In the genomic region with DNA sequence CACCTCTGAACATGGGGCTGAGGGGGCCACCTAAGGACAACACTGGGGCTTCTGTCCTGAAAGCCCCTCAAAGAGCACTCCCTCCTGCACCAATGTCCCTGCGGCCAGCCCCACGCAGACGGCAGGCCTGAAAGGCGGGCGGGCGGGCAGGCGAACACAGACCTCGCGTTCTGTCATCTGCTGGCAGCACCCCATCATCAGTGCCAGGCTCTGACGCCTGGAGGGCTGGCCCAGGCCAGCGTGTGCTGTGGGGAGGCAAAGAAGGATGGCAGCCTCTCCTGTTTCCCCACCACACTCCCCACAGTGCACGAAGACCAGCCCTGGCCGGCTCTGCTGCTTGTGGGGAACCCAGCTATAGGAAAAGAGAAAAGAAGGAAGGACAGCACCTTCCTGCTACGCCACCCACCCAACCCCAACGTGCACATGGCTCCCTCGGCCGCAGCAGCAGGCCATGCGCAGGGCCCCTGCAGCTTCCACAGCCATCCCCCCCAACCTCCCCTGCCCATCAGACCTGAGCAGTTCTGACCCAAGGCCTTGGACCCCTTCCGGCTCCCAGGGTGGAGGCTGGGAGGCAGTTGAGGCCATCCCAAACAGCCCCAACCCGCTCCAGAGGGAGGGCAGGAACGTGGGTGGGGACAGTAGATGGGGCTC, we compare ENCODE assay signal across 10 cellular contexts. TPM values are rescaled to one million over a fixed set of nuclear protein-coding genes. Genes with fewer than 3 reads are reported as not detected.
DNase-seq lines count a peak whose midpoint lies in the region; ATAC-seq and TF ChIP-seq lines count a peak whose summit lies in the region.
"Had no signal": no experiment of that assay in that cellular context is flagged by ENCODE, and none has a peak within 500 bp of the region (broad histone marks: within the 10 kb centered on the region; RNA-seq: fewer than 3 reads in every experiment).

No MANE protein-coding gene starts in this region.

- no peak overlapping the region for H3K9ac ChIP-seq in smooth muscle cell (ENCODE audit: low read depth)

- H3K4me1 ChIP-seq in smooth muscle cell (ENCODE audit: low read depth): peaks cover 18% of the 10 kb centered on the region

- peaks cover 14% of the 10 kb centered on the region for H3K36me3 Mint-ChIP-seq in activated CD8-positive, alpha-beta memory T cell treated with anti-CD3 and anti-CD28 coated beads, Interleukin-2, amount 10 ng/mL, durations not matched to agents 7 days and 5 days
- H3K36me3 Mint-ChIP-seq in activated CD4-positive, alpha-beta memory T cell treated with anti-CD3 and anti-CD28 coated beads, Interleukin-2, amount 10 ng/mL, durations not matched to agents 7 days and 5 days (ENCODE audit: low read depth): peaks cover 34% of the 10 kb centered on the region

- 92% methylated on average over 16 of the region's 21 CpGs for WGBS in smooth muscle cell (ENCODE audit: low lambda C conversion rate)

- POLR2A ChIA-PET in activated CD4-positive, alpha-beta memory T cell treated with anti-CD3 and anti-CD28 coated beads, Interleukin-2, amount 10 ng/mL, durations not matched to agents 7 days and 5 days (lab: Charles Lee): interaction anchor here (0.9 to 5.0 kb wide), 8 partner anchors 19 to 157 kb away, joined by 3 to 48 read pairs (median 12); partner anchors contain the start of genes ARSA, LMF2, NCAPH2 and SCO2

- H3K9me3 ChIP-seq in smooth muscle cell (replicated peaks; ENCODE audit: low read depth): no peaks in the 10 kb centered on the region
- H3K9me3 ChIP-seq: psoas muscle had no signal

- peaks cover 72% of the 10 kb centered on the region for H3K4me1 Mint-ChIP-seq in activated CD8-positive, alpha-beta memory T cell treated with anti-CD3 and anti-CD28 coated beads, Interleukin-2, amount 10 ng/mL, durations not matched to agents 7 days and 5 days
- H3K4me1 Mint-ChIP-seq in activated CD4-positive, alpha-beta memory T cell treated with anti-CD3 and anti-CD28 coated beads, Interleukin-2, amount 10 ng/mL, durations not matched to agents 7 days and 5 days: peaks cover 72% of the 10 kb centered on the region

- ATAC-seq in activated CD8-positive, alpha-beta memory T cell treated with anti-CD3 and anti-CD28 coated beads, Interleukin-2, amount 10 ng/mL, durations not matched to agents 7 days and 5 days: no peak
- no peak for ATAC-seq in GM21515 (IDR thresholded peaks at IDR 0.05; ENCODE audit: unreplicated experiment)
- ATAC-seq: psoas muscle had no signal

- peak overlapping the region; percentile 88 for H3K27ac Mint-ChIP-seq in activated CD8-positive, alpha-beta memory T cell treated with anti-CD3 and anti-CD28 coated beads, Interleukin-2, amount 10 ng/mL, durations not matched to agents 7 days and 5 days
- peak overlapping the region; percentile 97 for H3K27ac Mint-ChIP-seq in activated CD4-positive, alpha-beta memory T cell treated with anti-CD3 and anti-CD28 coated beads, Interleukin-2, amount 10 ng/mL, durations not matched to agents 7 days and 5 days

- no peak for DNase-seq in activated CD8-positive, alpha-beta memory T cell treated with anti-CD3 and anti-CD28 coated beads, Interleukin-2, amount 10 ng/mL, durations not matched to agents 7 days and 5 days
- no peak for DNase-seq in activated CD8-positive, alpha-beta memory T cell treated with anti-CD3 and anti-CD28 coated beads, Interleukin-2, amount 50 U/mL, for 4 hours
- no peak for DNase-seq in activated CD4-positive, alpha-beta memory T cell treated with anti-CD3 and anti-CD28 coated beads, Interleukin-2, amount 10 ng/mL, durations not matched to agents 7 days and 5 days
- DNase-seq in hypothalamus (lab: John Stamatoyannopoulos, UW) (peak in 34 of 51 donors; percentile 14 to 80 (median 48)), superior temporal gyrus (ENCODE audit: extremely low spot score) (peak; percentile 81), smooth muscle cell (lab: John Stamatoyannopoulos, UW; ENCODE audit: unreplicated experiment) (no peak), activated gamma-delta T cell treated with Interleukin-2 at 50 U/mL for 16 hours (no peak)
- DNase-seq: NCI-H1436, psoas muscle had no signal

- no peak for TF ChIP-seq CTCF in smooth muscle cell (IDR thresholded peaks at IDR 0.05; ENCODE audit: borderline replicate concordance, insufficient read depth, poor library complexity, severe bottlenecking)

- peaks cover 82% of the 10 kb centered on the region for H4K20me1 ChIP-seq in smooth muscle cell (ENCODE audit: low read depth)

- H3K4me3 Mint-ChIP-seq in activated CD8-positive, alpha-beta memory T cell treated with anti-CD3 and anti-CD28 coated beads, Interleukin-2, amount 10 ng/mL, durations not matched to agents 7 days and 5 days: peak overlapping the region; percentile 69
- peak overlapping the region; percentile 68 for H3K4me3 Mint-ChIP-seq in activated CD4-positive, alpha-beta memory T cell treated with anti-CD3 and anti-CD28 coated beads, Interleukin-2, amount 10 ng/mL, durations not matched to agents 7 days and 5 days

- H3K4me3 ChIP-seq in smooth muscle cell: no peak overlapping the region
- H3K4me3 ChIP-seq: psoas muscle had no signal

- H3K79me2 ChIP-seq in smooth muscle cell (ENCODE audit: low read depth): peaks cover 69% of the 10 kb centered on the region

- no peaks in the 10 kb centered on the region for H3K9me3 Mint-ChIP-seq in activated CD8-positive, alpha-beta memory T cell treated with anti-CD3 and anti-CD28 coated beads, Interleukin-2, amount 10 ng/mL, durations not matched to agents 7 days and 5 days (ENCODE audit: low read depth)
- H3K9me3 Mint-ChIP-seq in activated CD4-positive, alpha-beta memory T cell treated with anti-CD3 and anti-CD28 coated beads, Interleukin-2, amount 10 ng/mL, durations not matched to agents 7 days and 5 days: no peaks in the 10 kb centered on the region

- no peaks in the 10 kb centered on the region for H3K27me3 ChIP-seq in smooth muscle cell (ENCODE audit: low read depth)

- H3K4me2 ChIP-seq in smooth muscle cell: no peak overlapping the region

- no peaks in the 10 kb centered on the region for H3F3A ChIP-seq in smooth muscle cell (ENCODE audit: low read depth)

- H3K27ac ChIP-seq in smooth muscle cell (ENCODE audit: low read depth): no peak overlapping the region
- H3K27ac ChIP-seq: psoas muscle had no signal

- H2AFZ ChIP-seq in smooth muscle cell (ENCODE audit: low read depth): no peak overlapping the region

- CTCF ChIA-PET in activated CD8-positive, alpha-beta memory T cell treated with anti-CD3 and anti-CD28 coated beads, Interleukin-2, amount 10 ng/mL, durations not matched to agents 7 days and 5 days (lab: Charles Lee): interaction anchor here (1.1 to 4.0 kb wide), 12 partner anchors 9 to 150 kb away, joined by 3 to 28 read pairs (median 10); partner anchors contain the start of genes ADM2, SCO2 and TYMP
- CTCF ChIA-PET in activated CD4-positive, alpha-beta memory T cell treated with anti-CD3 and anti-CD28 coated beads, Interleukin-2, amount 10 ng/mL, durations not matched to agents 7 days and 5 days (lab: Charles Lee): interaction anchor here (0.6 to 2.7 kb wide), 6 partner anchors 18 to 150 kb away, joined by 3 to 21 read pairs (median 6); partner anchors contain the start of genes LMF2, NCAPH2 and SCO2

- H3K36me3 ChIP-seq in smooth muscle cell (ENCODE audit: low read depth): no peaks in the 10 kb centered on the region

- H3K27me3 Mint-ChIP-seq in activated CD8-positive, alpha-beta memory T cell treated with anti-CD3 and anti-CD28 coated beads, Interleukin-2, amount 10 ng/mL, durations not matched to agents 7 days and 5 days: no peaks in the 10 kb centered on the region
- H3K27me3 Mint-ChIP-seq in activated CD4-positive, alpha-beta memory T cell treated with anti-CD3 and anti-CD28 coated beads, Interleukin-2, amount 10 ng/mL, durations not matched to agents 7 days and 5 days: no peaks in the 10 kb centered on the region

RNA-seq across cellular contexts. Expression of gene SBF1, which starts 3.5 kb away (rescaled TPM):
- total RNA-seq in activated CD8-positive, alpha-beta memory T cell treated with anti-CD3 and anti-CD28 coated beads, Interleukin-2, amount 10 ng/mL, durations not matched to agents 7 days and 5 days: 100 to 1,000 TPM; 192 to 207 TPM
- 100 to 1,000 TPM; 181 to 196 TPM for total RNA-seq in activated CD4-positive, alpha-beta memory T cell treated with anti-CD3 and anti-CD28 coated beads, Interleukin-2, amount 10 ng/mL, durations not matched to agents 7 days and 5 days
- 34.1 and 37.3 TPM in 2 replicates for total RNA-seq in smooth muscle cell
- polyA plus RNA-seq in smooth muscle cell: 53.6 and 70.8 TPM in 2 replicates

RNA-seq across cellular contexts. Expression of gene ADM2, which starts 10.0 kb away (rescaled TPM):
- total RNA-seq in activated CD8-positive, alpha-beta memory T cell treated with anti-CD3 and anti-CD28 coated beads, Interleukin-2, amount 10 ng/mL, durations not matched to agents 7 days and 5 days: 1 to 10 TPM; 4.7 to 5.3 TPM
- 1 to 10 TPM; 7.6 to 8.8 TPM for total RNA-seq in activated CD4-positive, alpha-beta memory T cell treated with anti-CD3 and anti-CD28 coated beads, Interleukin-2, amount 10 ng/mL, durations not matched to agents 7 days and 5 days
- total RNA-seq in smooth muscle cell: 3.0 and 4.1 TPM in 2 replicates
- polyA plus RNA-seq in smooth muscle cell: 15.8 and 16.9 TPM in 2 replicates

RNA-seq across cellular contexts. Expression of gene MIOX, which starts 15.3 kb away (rescaled TPM):
- total RNA-seq in activated CD8-positive, alpha-beta memory T cell treated with anti-CD3 and anti-CD28 coated beads, Interleukin-2, amount 10 ng/mL, durations not matched to agents 7 days and 5 days: under 1 TPM; 0.23 to 0.61 TPM
- total RNA-seq in activated CD4-positive, alpha-beta memory T cell treated with anti-CD3 and anti-CD28 coated beads, Interleukin-2, amount 10 ng/mL, durations not matched to agents 7 days and 5 days: under 1 TPM; 0.48 to 0.60 TPM
- 2.1 TPM in 1 of 2 replicates, not detected in the other for total RNA-seq in smooth muscle cell
- 0.49 and 0.54 TPM in 2 replicates for polyA plus RNA-seq in smooth muscle cell
- total RNA-seq: psoas muscle had no signal
- polyA plus RNA-seq: psoas muscle had no signal

RNA-seq across cellular contexts. Expression of gene LMF2, which starts 36.2 kb away (rescaled TPM):
- 100 to 1,000 TPM in 1 of 2 experiments, 10 to 100 TPM in 1; 98.6 to 138 TPM for total RNA-seq in activated CD8-positive, alpha-beta memory T cell treated with anti-CD3 and anti-CD28 coated beads, Interleukin-2, amount 10 ng/mL, durations not matched to agents 7 days and 5 days
- 100 to 1,000 TPM; 111 to 114 TPM for total RNA-seq in activated CD4-positive, alpha-beta memory T cell treated with anti-CD3 and anti-CD28 coated beads, Interleukin-2, amount 10 ng/mL, durations not matched to agents 7 days and 5 days
- total RNA-seq in smooth muscle cell: 53.5 and 56.3 TPM in 2 replicates
- 117 and 130 TPM in 2 replicates for polyA plus RNA-seq in smooth muscle cell

RNA-seq across cellular contexts. Expression of gene NCAPH2, which starts 36.7 kb away (rescaled TPM):
- 100 to 1,000 TPM; 136 to 181 TPM for total RNA-seq in activated CD8-positive, alpha-beta memory T cell treated with anti-CD3 and anti-CD28 coated beads, Interleukin-2, amount 10 ng/mL, durations not matched to agents 7 days and 5 days
- 100 to 1,000 TPM; 105 to 108 TPM for total RNA-seq in activated CD4-positive, alpha-beta memory T cell treated with anti-CD3 and anti-CD28 coated beads, Interleukin-2, amount 10 ng/mL, durations not matched to agents 7 days and 5 days
- total RNA-seq in smooth muscle cell: 20.7 and 24.1 TPM in 2 replicates
- 42.0 and 45.7 TPM in 2 replicates for polyA plus RNA-seq in smooth muscle cell

Comparison
In these comparisons a context has a peak if more than half of its experiments do, and no peak if none do; other contexts are left out.
1. DNase-seq: peak in hypothalamus (34 of 51) and superior temporal gyrus (single experiment); none in activated CD8-positive, alpha-beta memory T cell treated with anti-CD3 and anti-CD28 coated beads, Interleukin-2, amount 10 ng/mL, durations not matched to agents 7 days and 5 days (single experiment), activated CD8-positive, alpha-beta memory T cell treated with anti-CD3 and anti-CD28 coated beads, Interleukin-2, amount 50 U/mL, for 4 hours (single experiment), activated CD4-positive, alpha-beta memory T cell treated with anti-CD3 and anti-CD28 coated beads, Interleukin-2, amount 10 ng/mL, durations not matched to agents 7 days and 5 days (single experiment), smooth muscle cell (single experiment) and activated gamma-delta T cell treated with Interleukin-2 at 50 U/mL for 16 hours (single experiment).